Comparison of ENCODE assay signal across 16 cellular contexts in the genomic region with DNA sequence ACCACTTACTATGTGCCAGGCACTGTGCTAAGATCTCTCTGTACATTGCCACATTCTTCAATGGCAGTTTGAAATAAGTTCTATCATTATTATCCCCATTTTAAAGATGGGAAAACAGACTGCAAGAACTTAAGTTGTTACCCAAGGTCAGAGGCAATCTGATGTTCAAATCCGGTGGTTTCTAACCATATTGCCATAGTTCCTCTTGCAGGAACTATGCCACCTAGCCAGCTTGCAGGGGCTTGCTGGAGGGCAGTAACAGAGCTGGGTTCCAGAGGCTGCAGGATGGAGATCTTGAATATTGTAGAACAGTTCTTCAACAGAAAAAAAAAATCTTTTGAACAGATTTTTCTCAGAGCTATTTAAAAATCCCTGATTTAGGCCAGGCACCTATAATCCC.
DNase-seq lines count a peak whose midpoint lies in the region; ATAC-seq and TF ChIP-seq lines count a peak whose summit lies in the region.
"Had no signal": no experiment of that assay in that cellular context is flagged by ENCODE, and none has a peak within 500 bp of the region (broad histone marks: within the 10 kb centered on the region; RNA-seq: fewer than 3 reads in every experiment).

No MANE protein-coding gene starts in this region.

- H2BK12ac ChIP-seq in trophoblast cell (ENCODE audit: low read length) = no peak overlapping the region

- no peak overlapping the region for H3K4me3 Mint-ChIP-seq in activated naive CD4-positive, alpha-beta T cell treated with anti-CD3 and anti-CD28 coated beads, Interleukin-2, amount 10 ng/mL, durations not matched to agents 7 days and 5 days
- H3K4me3 Mint-ChIP-seq in activated naive CD8-positive, alpha-beta T cell treated with anti-CD3 and anti-CD28 coated beads, Interleukin-2, amount 50 U/mL, for 24 hours = no peak overlapping the region

- no peak overlapping the region for H2BK120ac ChIP-seq in trophoblast cell (ENCODE audit: insufficient read depth, low read length, poor library complexity)

- peak overlapping the region; percentile 5; the same call in 1 of the 2 replicates for H3K4me2 ChIP-seq in OCI-LY1 (ENCODE audit: low read length)
- H3K4me2 ChIP-seq in trophoblast cell (ENCODE audit: low read length) = no peak overlapping the region
- H3K4me2 ChIP-seq: PC-9 had no signal

- DNase-seq in activated naive CD4-positive, alpha-beta T cell treated with anti-CD3 and anti-CD28 coated beads, Interleukin-2, amount 10 ng/mL, durations not matched to agents 7 days and 5 days = no peak
- DNase-seq in activated naive CD4-positive, alpha-beta T cell (lab: John Stamatoyannopoulos, UW) = no peak
- no peak for DNase-seq in activated naive CD8-positive, alpha-beta T cell treated with anti-CD3 and anti-CD28 coated beads, Interleukin-2, amount 50 U/mL, for 24 hours
- DNase-seq in DMS114 treated with DMSO at 0.1 percent for 48 hours (lab: John Stamatoyannopoulos, UW; ENCODE audit: unreplicated experiment) = no peak
- DNase-seq in cortex of kidney (lab: John Stamatoyannopoulos, UW) = no peak
- no peak for DNase-seq in trophoblast cell
- DNase-seq: activated CD8-positive, alpha-beta memory T cell treated with anti-CD3 and anti-CD28 coated beads, Interleukin-2, amount 50 U/mL, for 4 hours; anterior cingulate cortex; DMS153; Kasumi-1; NCI-H1694; NCI-H446; PC-9; stomach had no signal

- H4K8ac ChIP-seq in trophoblast cell (ENCODE audit: low read depth, low read length) = no peak overlapping the region

- H4K91ac ChIP-seq in trophoblast cell (ENCODE audit: low read depth, low read length) = no peak overlapping the region

- H3K79me1 ChIP-seq in trophoblast cell (ENCODE audit: low read length) = peaks cover 6% of the 10 kb centered on the region

- peak; percentile 19; the same call in 1 of the 2 replicates for TF ChIP-seq CTCF in OCI-LY1 (IDR thresholded peaks at IDR 0.05; ENCODE audit: low read length)

- no peaks in the 10 kb centered on the region for H3K9me3 Mint-ChIP-seq in activated naive CD4-positive, alpha-beta T cell treated with anti-CD3 and anti-CD28 coated beads, Interleukin-2, amount 10 ng/mL, durations not matched to agents 7 days and 5 days
- H3K9me3 Mint-ChIP-seq in activated naive CD8-positive, alpha-beta T cell treated with anti-CD3 and anti-CD28 coated beads, Interleukin-2, amount 50 U/mL, for 24 hours = no peaks in the 10 kb centered on the region

- no peaks in the 10 kb centered on the region for H3K27me3 Mint-ChIP-seq in activated naive CD4-positive, alpha-beta T cell treated with anti-CD3 and anti-CD28 coated beads, Interleukin-2, amount 10 ng/mL, durations not matched to agents 7 days and 5 days
- H3K27me3 Mint-ChIP-seq in activated naive CD8-positive, alpha-beta T cell treated with anti-CD3 and anti-CD28 coated beads, Interleukin-2, amount 50 U/mL, for 24 hours = no peaks in the 10 kb centered on the region

- no peaks in the 10 kb centered on the region for H3F3A ChIP-seq in OCI-LY1 (ENCODE audit: insufficient read depth, low read length)

- H2AFZ ChIP-seq in OCI-LY1 (ENCODE audit: low read length) (no peak overlapping the region), trophoblast cell (ENCODE audit: insufficient read depth, low read length, poor library complexity) (no peak overlapping the region)
- H2AFZ ChIP-seq: PC-9 had no signal

- ATAC-seq in activated naive CD8-positive, alpha-beta T cell treated with anti-CD3 and anti-CD28 coated beads, Interleukin-2, amount 50 U/mL, for 24 hours = no peak

- no peaks in the 10 kb centered on the region for H3K9me3 ChIP-seq in OCI-LY1 (ENCODE audit: low read length)
- H3K9me3 ChIP-seq in thymus (ENCODE audit: control insufficient read depth) = no peaks in the 10 kb centered on the region
- no peaks in the 10 kb centered on the region for H3K9me3 ChIP-seq in trophoblast cell (ENCODE audit: insufficient read depth, low read depth, low read length)
- H3K9me3 ChIP-seq: stomach had no signal

- H3K79me2 ChIP-seq in OCI-LY1 (ENCODE audit: insufficient read depth, low read length) (peaks cover 96% of the 10 kb centered on the region), trophoblast cell (ENCODE audit: control insufficient read depth, insufficient read depth, low read length, poor library complexity) (no peaks in the 10 kb centered on the region)

- WGBS in thymus = 58% methylated on average over 1 of the region's 1 CpG
- no CpG with 5 or more reads among the region's 1 CpG for WGBS in trophoblast cell (ENCODE audit: extremely low coverage, insufficient coverage, insufficient read length)

- peaks cover 95% of the 10 kb centered on the region for H3K4me1 ChIP-seq in OCI-LY1 (ENCODE audit: insufficient read depth, low read length, severe bottlenecking)
- H3K4me1 ChIP-seq in thymus (ENCODE audit: control insufficient read depth, insufficient read depth, low read length) = peaks cover 61% of the 10 kb centered on the region
- peaks cover 9 to 11% of the 10 kb centered on the region in 2 experiments for H3K4me1 ChIP-seq in trophoblast cell (ENCODE audit: control insufficient read depth in 1 of 2, insufficient read depth in 2 of 2, low read length in 2 of 2)

- H3K9ac ChIP-seq in OCI-LY1 (ENCODE audit: low read length) (no peak overlapping the region), trophoblast cell (ENCODE audit: low read length) (no peak overlapping the region)

- no peak overlapping the region for H4K12ac ChIP-seq in trophoblast cell (ENCODE audit: low read depth, low read length)

- H4K20me1 ChIP-seq in OCI-LY1 (ENCODE audit: insufficient read depth, low read length) = no peaks in the 10 kb centered on the region

- H3K36me3 ChIP-seq in OCI-LY1 (ENCODE audit: insufficient read depth, low read length) (peaks cover 21% of the 10 kb centered on the region; the same call in 1 of the 2 replicates), thymus (ENCODE audit: control insufficient read depth, insufficient read depth) (peaks cover 5% of the 10 kb centered on the region), trophoblast cell (ENCODE audit: control insufficient read depth in 1 of 2, insufficient read depth in 2 of 2, low read length in 2 of 2) (no peaks in the 10 kb centered on the region)
- H3K36me3 ChIP-seq: stomach had no signal

- no peak overlapping the region for H3K14ac ChIP-seq in trophoblast cell (ENCODE audit: low read length)

- H2BK5ac ChIP-seq in trophoblast cell (ENCODE audit: low read depth, low read length, poor library complexity) = no peak overlapping the region

- H3K4me1 Mint-ChIP-seq in activated naive CD4-positive, alpha-beta T cell treated with anti-CD3 and anti-CD28 coated beads, Interleukin-2, amount 10 ng/mL, durations not matched to agents 7 days and 5 days = peaks cover 100% of the 10 kb centered on the region
- peaks cover 99% of the 10 kb centered on the region for H3K4me1 Mint-ChIP-seq in activated naive CD8-positive, alpha-beta T cell treated with anti-CD3 and anti-CD28 coated beads, Interleukin-2, amount 50 U/mL, for 24 hours

- H3K23ac ChIP-seq in trophoblast cell (ENCODE audit: low read length) = no peak overlapping the region

- peak overlapping the region; percentile 98 for H3K27ac Mint-ChIP-seq in activated naive CD4-positive, alpha-beta T cell treated with anti-CD3 and anti-CD28 coated beads, Interleukin-2, amount 10 ng/mL, durations not matched to agents 7 days and 5 days
- peak overlapping the region; percentile 79 for H3K27ac Mint-ChIP-seq in activated naive CD8-positive, alpha-beta T cell treated with anti-CD3 and anti-CD28 coated beads, Interleukin-2, amount 50 U/mL, for 24 hours

- H3K18ac ChIP-seq in trophoblast cell (ENCODE audit: low read length) = no peak overlapping the region

- H3K27me3 ChIP-seq in OCI-LY1 (ENCODE audit: insufficient read depth, low read length) (no peaks in the 10 kb centered on the region), thymus (ENCODE audit: control insufficient read depth, insufficient read depth) (no peaks in the 10 kb centered on the region), trophoblast cell (ENCODE audit: insufficient read depth, low read length) (no peaks in the 10 kb centered on the region)
- H3K27me3 ChIP-seq: stomach had no signal

- H3K4ac ChIP-seq in trophoblast cell (ENCODE audit: low read depth, low read length) = no peak overlapping the region

- H3K4me3 ChIP-seq in OCI-LY1 (ENCODE audit: low read depth, low read length, poor library complexity, severe bottlenecking) (no peak overlapping the region), thymus (ENCODE audit: low read length) (no peak overlapping the region), trophoblast cell (ENCODE audit: low read depth, low read length) (no peak overlapping the region)
- H3K4me3 ChIP-seq: PC-9, stomach had no signal

- H2AK5ac ChIP-seq in trophoblast cell (ENCODE audit: low read length) = no peak overlapping the region

- CTCF ChIA-PET in activated naive CD4-positive, alpha-beta T cell treated with anti-CD3 and anti-CD28 coated beads, Interleukin-2, amount 10 ng/mL, durations not matched to agents 7 days and 5 days (lab: Charles Lee) = interaction anchor here (1.0 to 1.5 kb wide), 2 partner anchors 29 to 31 kb away, joined by 3 read pairs; no protein-coding TSS in a partner anchor

- H3K9me2 ChIP-seq in OCI-LY1 (ENCODE audit: low read depth, low read length) = no peaks in the 10 kb centered on the region

- H3K27ac ChIP-seq in OCI-LY1 (ENCODE audit: low read depth, low read length, poor library complexity, severe bottlenecking) (peak overlapping the region; percentile 15), thymus (ENCODE audit: low read depth) (peak overlapping the region; percentile 65), trophoblast cell (ENCODE audit: low read depth, low read length) (no peak overlapping the region)
- H3K27ac ChIP-seq: PC-9, stomach had no signal

- peaks cover 71% of the 10 kb centered on the region for H3K36me3 Mint-ChIP-seq in activated naive CD4-positive, alpha-beta T cell treated with anti-CD3 and anti-CD28 coated beads, Interleukin-2, amount 10 ng/mL, durations not matched to agents 7 days and 5 days
- H3K36me3 Mint-ChIP-seq in activated naive CD8-positive, alpha-beta T cell treated with anti-CD3 and anti-CD28 coated beads, Interleukin-2, amount 50 U/mL, for 24 hours (ENCODE audit: low read depth) = peaks cover 31% of the 10 kb centered on the region
